ENCODE assay signal across 8 cellular contexts in genomic region chr11:96235725-96236124, GRCh38.
DNase-seq lines count a peak whose midpoint lies in the region; ATAC-seq and TF ChIP-seq lines count a peak whose summit lies in the region.

No MANE protein-coding gene starts in this region.

- H3K4me3 ChIP-seq in heart right ventricle (no peak overlapping the region), heart left ventricle (no peak overlapping the region)

- no peak overlapping the region for H3K27ac ChIP-seq in heart right ventricle
- peak overlapping the region in 1 of 12 donors; percentile 32 for H3K27ac ChIP-seq in heart left ventricle

- H3K36me3 ChIP-seq in heart right ventricle = no peaks in the 10 kb centered on the region
- H3K36me3 ChIP-seq in heart left ventricle = no peaks in the 10 kb centered on the region

- no peaks in the 10 kb centered on the region for H3K27me3 ChIP-seq in heart right ventricle
- H3K27me3 ChIP-seq in heart left ventricle = no peaks in the 10 kb centered on the region

- no peak overlapping the region for H3K4me3 Mint-ChIP-seq in stimulated activated memory B cell treated with anti-CD40 and anti-IgM and Interleukin-4, amounts not matched to agents 10 μg/mL and 1 μg/mL and 100 μg/mL, for 72 hours

- peaks cover 0 to 3% of the 10 kb centered on the region in 2 donors for H3K9me3 Mint-ChIP-seq in activated naive CD4-positive, alpha-beta T cell treated with anti-CD3 and anti-CD28 coated beads, Interleukin-2, amount 50 U/mL, for 72 hours
- H3K9me3 Mint-ChIP-seq in stimulated activated memory B cell treated with anti-CD40 and anti-IgM and Interleukin-4, amounts not matched to agents 10 μg/mL and 1 μg/mL and 100 μg/mL, for 72 hours = no peaks in the 10 kb centered on the region

- ATAC-seq in HG03060 (IDR thresholded peaks at IDR 0.05; ENCODE audit: low read depth, unreplicated experiment) (peak; percentile 84), heart right ventricle (no peak), heart left ventricle (no peak)
- peak; percentile 97 to 98 for ATAC-seq in activated naive CD4-positive, alpha-beta T cell treated with anti-CD3 and anti-CD28 coated beads, Interleukin-2, amount 50 U/mL, for 72 hours
- peak; percentile 91 for ATAC-seq in stimulated activated memory B cell treated with anti-CD40 and anti-IgM and Interleukin-4, amounts not matched to agents 10 μg/mL and 1 μg/mL and 100 μg/mL, for 72 hours

- TF ChIP-seq POLR2A in heart left ventricle (IDR thresholded peaks at IDR 0.05) = no peak

- peak overlapping the region; percentile 97 to 99 for H3K27ac Mint-ChIP-seq in activated naive CD4-positive, alpha-beta T cell treated with anti-CD3 and anti-CD28 coated beads, Interleukin-2, amount 50 U/mL, for 72 hours
- peak overlapping the region; percentile 84 for H3K27ac Mint-ChIP-seq in stimulated activated memory B cell treated with anti-CD40 and anti-IgM and Interleukin-4, amounts not matched to agents 10 μg/mL and 1 μg/mL and 100 μg/mL, for 72 hours

- peaks cover 38% of the 10 kb centered on the region for H3K4me1 Mint-ChIP-seq in stimulated activated memory B cell treated with anti-CD40 and anti-IgM and Interleukin-4, amounts not matched to agents 10 μg/mL and 1 μg/mL and 100 μg/mL, for 72 hours

- intact Hi-C loops in heart right ventricle (cut with DNase I) (no loop called here), posterior cingulate gyrus (cut with DNase I) (no loop called here), heart left ventricle (cut with DNase I) (no loop called here)

- TF ChIP-seq CTCF in heart right ventricle (IDR thresholded peaks at IDR 0.05) (no peak), heart left ventricle (IDR thresholded peaks at IDR 0.05) (no peak)

- H3K4me1 ChIP-seq in heart right ventricle = peaks cover 0 to 33% (median 10%) of the 10 kb centered on the region in 9 donors
- H3K4me1 ChIP-seq in heart left ventricle = peaks cover 0 to 44% (median 6%) of the 10 kb centered on the region in 12 donors

- 77 to 82% methylated on average over 4 of the region's 4 CpGs for WGBS in heart right ventricle, 2 donors
- WGBS in heart left ventricle, 4 donors = 73 to 85% (median 77%) methylated on average over 4 of the region's 4 CpGs

- no peaks in the 10 kb centered on the region for H3K27me3 Mint-ChIP-seq in stimulated activated memory B cell treated with anti-CD40 and anti-IgM and Interleukin-4, amounts not matched to agents 10 μg/mL and 1 μg/mL and 100 μg/mL, for 72 hours

- DNase-seq in SIG-M5 treated with dmso at 0.1 percent for 504 hours (lab: John Stamatoyannopoulos, UW; ENCODE audit: unreplicated experiment) (peak; percentile 11), SIG-M5 (lab: John Stamatoyannopoulos, UW) (no peak), heart right ventricle (no peak), posterior cingulate gyrus (no peak), heart left ventricle (no peak)
- DNase-seq in activated naive CD4-positive, alpha-beta T cell treated with anti-CD3 and anti-CD28 coated beads, Interleukin-2, amount 50 U/mL, for 72 hours (ENCODE audit: low spot score in 2 of 2) = peak; percentile 62 to 65

- peaks cover 0 to 28% of the 10 kb centered on the region in 2 donors for H3K36me3 Mint-ChIP-seq in activated naive CD4-positive, alpha-beta T cell treated with anti-CD3 and anti-CD28 coated beads, Interleukin-2, amount 50 U/mL, for 72 hours
- H3K36me3 Mint-ChIP-seq in stimulated activated memory B cell treated with anti-CD40 and anti-IgM and Interleukin-4, amounts not matched to agents 10 μg/mL and 1 μg/mL and 100 μg/mL, for 72 hours = peaks cover 14% of the 10 kb centered on the region

- H3K9me3 ChIP-seq in heart right ventricle (no peaks in the 10 kb centered on the region), heart left ventricle (no peaks in the 10 kb centered on the region)

Comparison
In these comparisons a context has a peak if more than half of its experiments do, and no peak if none do; other contexts are left out.
1. DNase-seq: peak in SIG-M5 treated with dmso at 0.1 percent for 504 hours (single experiment) and activated naive CD4-positive, alpha-beta T cell treated with anti-CD3 and anti-CD28 coated beads, Interleukin-2, amount 50 U/mL, for 72 hours (2 of 2); none in SIG-M5 (single experiment), heart right ventricle (0 of 2), posterior cingulate gyrus (0 of 10) and heart left ventricle (0 of 5).
2. ATAC-seq: peak in HG03060 (single experiment), activated naive CD4-positive, alpha-beta T cell treated with anti-CD3 and anti-CD28 coated beads, Interleukin-2, amount 50 U/mL, for 72 hours (2 of 2) and stimulated activated memory B cell treated with anti-CD40 and anti-IgM and Interleukin-4, amounts not matched to agents 10 μg/mL and 1 μg/mL and 100 μg/mL, for 72 hours (single experiment); none in heart right ventricle (0 of 8) and heart left ventricle (0 of 4).